In the genomic region with DNA sequence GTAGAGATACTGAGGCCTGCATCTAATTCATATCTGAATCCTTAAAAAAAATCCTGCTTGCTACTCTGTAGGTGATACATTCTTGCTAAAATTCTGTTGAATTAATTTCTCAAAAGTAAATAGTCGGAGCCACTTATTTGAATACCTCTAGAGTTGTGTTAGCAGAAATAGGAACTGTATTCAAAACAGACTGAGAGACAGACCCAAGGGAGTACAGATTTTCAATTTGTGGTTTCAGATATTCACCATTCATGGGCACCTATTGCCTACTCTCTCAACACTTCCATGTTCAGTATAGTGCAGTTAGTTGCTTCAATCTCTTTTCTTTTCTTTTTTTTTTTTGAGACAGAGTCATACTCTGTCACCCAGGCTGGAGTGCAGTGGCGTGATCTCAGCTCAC, we compare ENCODE assay signal across 16 cellular contexts. TPM values are rescaled to one million over a fixed set of nuclear protein-coding genes. Genes with fewer than 3 reads are reported as not detected.
DNase-seq lines count a peak whose midpoint lies in the region; ATAC-seq and TF ChIP-seq lines count a peak whose summit lies in the region.
"Had no signal": no experiment of that assay in that cellular context is flagged by ENCODE, and none has a peak within 500 bp of the region (broad histone marks: within the 10 kb centered on the region; RNA-seq: fewer than 3 reads in every experiment).

No MANE protein-coding gene starts in this region.

- no peaks in the 10 kb centered on the region for H3K36me3 ChIP-seq in BLaER1
- H3K36me3 ChIP-seq: gastrocnemius medialis had no signal

- intact Hi-C loops in Calu3 (cut with micrococcal nuclease; ENCODE audit: unreplicated experiment), result no loop called here

- H3K9ac ChIP-seq in BLaER1, result no peak overlapping the region

- H3K36me3 Mint-ChIP-seq in Calu3 (ENCODE audit: insufficient read depth, unreplicated experiment), result no peaks in the 10 kb centered on the region

- H3K4me3 Mint-ChIP-seq in Calu3 (ENCODE audit: low read depth, unreplicated experiment), result no peak overlapping the region
- H3K4me3 Mint-ChIP-seq: activated CD8-positive, alpha-beta memory T cell treated with anti-CD3 and anti-CD28 coated beads, Interleukin-2, amount 10 ng/mL, durations not matched to agents 7 days and 5 days had no signal

- DNase-seq in Calu3 (no peak), NCI-H524 treated with DMSO at 0.1 percent for 48 hours (lab: John Stamatoyannopoulos, UW) (no peak), LoVo (ENCODE audit: low spot score) (no peak)
- no peak for DNase-seq in stimulated activated CD4-positive, alpha-beta T cell treated with anti-CD3 and anti-CD28 coated beads, Interleukin-2, amount 100 ng/mL, for 24 hours
- DNase-seq: activated CD8-positive, alpha-beta memory T cell treated with anti-CD3 and anti-CD28 coated beads, Interleukin-2, amount 10 ng/mL, durations not matched to agents 7 days and 5 days; DMS153; gastrocnemius medialis; left colon; NCI-H187; T-helper 9 cell had no signal

- no peak overlapping the region for H3K27ac Mint-ChIP-seq in Calu3 (ENCODE audit: unreplicated experiment)
- H3K27ac Mint-ChIP-seq: activated CD8-positive, alpha-beta memory T cell treated with anti-CD3 and anti-CD28 coated beads, Interleukin-2, amount 10 ng/mL, durations not matched to agents 7 days and 5 days had no signal

- BruUV-seq in Calu3 (replicated peaks; lab: Mats Ljungman, UMichigan), result no TSS peak

- CTCF ChIA-PET in Calu3 (lab: Charles Lee), result no interaction called here

- ATAC-seq in GM19351 (IDR thresholded peaks at IDR 0.05; ENCODE audit: unreplicated experiment) (peak; percentile 89), HG02678 (IDR thresholded peaks at IDR 0.05; ENCODE audit: unreplicated experiment) (peak; percentile 96), HG03442 (IDR thresholded peaks at IDR 0.05; ENCODE audit: unreplicated experiment) (peak; percentile 87)
- ATAC-seq: activated CD8-positive, alpha-beta memory T cell treated with anti-CD3 and anti-CD28 coated beads, Interleukin-2, amount 10 ng/mL, durations not matched to agents 7 days and 5 days; gastrocnemius medialis; left colon had no signal

- peaks cover 15% of the 10 kb centered on the region for H3K4me1 Mint-ChIP-seq in Calu3 (ENCODE audit: low read depth, unreplicated experiment)

- H3K4me3 ChIP-seq in BLaER1, result no peak overlapping the region
- H3K4me3 ChIP-seq: gastrocnemius medialis had no signal

- no peaks in the 10 kb centered on the region for H3K27me3 Mint-ChIP-seq in Calu3 (ENCODE audit: unreplicated experiment)

- no peaks in the 10 kb centered on the region for H4K20me1 ChIP-seq in BLaER1

- H3K27me3 ChIP-seq in BLaER1, result no peaks in the 10 kb centered on the region
- H3K27me3 ChIP-seq: gastrocnemius medialis had no signal

- 0 out of 2 replicates have a peak overlapping the region, but pooled peaks have one; percentile 4 for H3K4me2 ChIP-seq in BLaER1

- H3K9me3 Mint-ChIP-seq in Calu3 (ENCODE audit: low read depth, unreplicated experiment), result no peaks in the 10 kb centered on the region

- H3K27ac ChIP-seq in BLaER1, result no peak overlapping the region
- H3K27ac ChIP-seq: gastrocnemius medialis had no signal

- TF ChIP-seq CTCF in Calu3 (IDR thresholded peaks at IDR 0.05; ENCODE audit: unreplicated experiment), result no peak

- H3K9me3 ChIP-seq in BLaER1, result no peaks in the 10 kb centered on the region
- H3K9me3 ChIP-seq: gastrocnemius medialis had no signal

- peaks cover 9% of the 10 kb centered on the region; the same call in 1 of the 2 replicates for H3K4me1 ChIP-seq in BLaER1

RNA-seq across cellular contexts. Expression of a gene that starts 46.6 kb away (rescaled TPM):
- total RNA-seq in Calu3 (2022), result not detected in 2 replicates
- total RNA-seq: A172, gastrocnemius medialis, osteocyte had no signal
